In the genomic region with DNA sequence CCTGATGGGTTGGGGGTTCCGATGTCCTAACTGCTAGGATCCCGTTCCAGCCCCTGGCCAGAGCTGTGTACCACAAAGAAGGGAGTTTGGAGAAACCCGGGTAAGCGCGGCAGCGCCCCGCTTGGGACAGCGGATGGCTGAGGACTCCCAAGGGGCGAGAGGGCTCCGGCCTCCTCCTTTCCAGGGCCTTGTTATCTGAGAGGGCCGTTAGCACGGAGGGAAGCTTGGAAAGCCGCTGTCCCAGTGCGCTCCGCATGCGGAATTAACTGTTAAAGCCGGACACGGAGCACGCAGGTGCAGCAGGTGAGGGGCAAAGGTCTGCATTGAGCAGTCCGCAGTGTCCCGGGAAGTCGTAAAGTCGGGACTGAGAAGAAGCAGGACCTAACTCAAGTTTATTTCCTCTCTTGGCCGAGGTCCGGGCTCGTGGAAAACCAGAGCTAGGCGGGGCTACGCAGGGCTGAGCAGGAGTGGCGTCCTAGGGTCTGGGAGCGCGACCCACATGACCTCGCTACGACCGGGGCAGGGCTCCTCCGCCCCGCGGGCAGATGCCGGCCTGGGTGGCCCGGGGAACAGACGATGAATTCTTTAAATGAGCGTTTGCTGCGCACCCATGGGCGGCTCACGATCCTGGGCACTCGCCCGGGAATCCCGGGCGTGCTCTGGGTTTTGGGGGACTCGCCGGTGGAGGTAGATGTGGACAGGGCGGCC, we compare ENCODE assay signal across 10 cellular contexts. TPM values are rescaled to one million over a fixed set of nuclear protein-coding genes. Genes with fewer than 3 reads are reported as not detected.
DNase-seq lines count a peak whose midpoint lies in the region; ATAC-seq and TF ChIP-seq lines count a peak whose summit lies in the region.
"Had no signal": no experiment of that assay in that cellular context is flagged by ENCODE, and none has a peak within 500 bp of the region (broad histone marks: within the 10 kb centered on the region; RNA-seq: fewer than 3 reads in every experiment).

No MANE protein-coding gene starts in this region.

- H3K36me3 ChIP-seq in right atrium auricular region (no peaks in the 10 kb centered on the region), mesenchymal stem cell (ENCODE audit: control insufficient read depth in 1 of 2, insufficient read depth in 2 of 2, low read depth in 1 of 2, low read length in 2 of 2) (no peaks in the 10 kb centered on the region), thoracic aorta (no peaks in the 10 kb centered on the region)

- no peak overlapping the region for H2BK15ac ChIP-seq in mesenchymal stem cell (ENCODE audit: low read depth, poor library complexity, severe bottlenecking)

- ATAC-seq in Right ventricle myocardium inferior (no peak), thoracic aorta (ENCODE audit: insufficient number of reproducible peaks, low FRiP score, low read depth) (no peak), GM19397 (IDR thresholded peaks at IDR 0.05; ENCODE audit: unreplicated experiment) (no peak), GM19455 (IDR thresholded peaks at IDR 0.05; ENCODE audit: unreplicated experiment) (no peak)

- H3K4me3 ChIP-seq in right atrium auricular region: peak overlapping the region in 1 of 2 donors; percentile 23
- H3K4me3 ChIP-seq in mesenchymal stem cell (ENCODE audit: insufficient read depth in 1 of 2, low read depth in 1 of 2, low read length in 2 of 2): no peak overlapping the region
- peak overlapping the region; percentile 50 for H3K4me3 ChIP-seq in thoracic aorta
- H3K4me3 ChIP-seq: PC-9 had no signal

- H2AK5ac ChIP-seq in mesenchymal stem cell (ENCODE audit: low read length, severe bottlenecking): no peak overlapping the region

- no peak overlapping the region for H3K4ac ChIP-seq in mesenchymal stem cell (ENCODE audit: low read depth in 1 of 2, low read length in 2 of 2)

- peak; percentile 69 for DNase-seq in Right ventricle myocardium inferior (ENCODE audit: missing footprints)
- no peak for DNase-seq in right atrium auricular region (ENCODE audit: low spot score)
- DNase-seq in astrocyte of the hippocampus (ENCODE audit: low read depth, low spot score): peak; percentile 31
- DNase-seq in mesenchymal stem cell: no peak
- no peak for DNase-seq in thoracic aorta (ENCODE audit: low spot score)
- DNase-seq in Kasumi-1 (lab: John Stamatoyannopoulos, UW): no peak
- DNase-seq: PC-9 had no signal

- no peak overlapping the region for H2BK12ac ChIP-seq in mesenchymal stem cell (ENCODE audit: low read length in 2 of 2)

- peak overlapping the region in 1 of 2 experiments; percentile 48 for H3K23ac ChIP-seq in mesenchymal stem cell (ENCODE audit: low read length in 2 of 2)

- no peak overlapping the region for H3K14ac ChIP-seq in mesenchymal stem cell (ENCODE audit: low read length in 2 of 2)

- H3K9ac ChIP-seq in mesenchymal stem cell (ENCODE audit: low read length): no peak overlapping the region

- H2BK5ac ChIP-seq in mesenchymal stem cell (ENCODE audit: low read depth, low read length, poor library complexity, severe bottlenecking): no peak overlapping the region

- H3K9me3 ChIP-seq in right atrium auricular region: no peaks in the 10 kb centered on the region
- no peaks in the 10 kb centered on the region for H3K9me3 ChIP-seq in mesenchymal stem cell (ENCODE audit: control insufficient read depth, low read length)
- no peaks in the 10 kb centered on the region for H3K9me3 ChIP-seq in thoracic aorta

- H3K27ac ChIP-seq in right atrium auricular region: no peak overlapping the region
- no peak overlapping the region for H3K27ac ChIP-seq in mesenchymal stem cell (ENCODE audit: low read length, poor library complexity, severe bottlenecking)
- H3K27ac ChIP-seq in thoracic aorta: no peak overlapping the region
- H3K27ac ChIP-seq: PC-9 had no signal

- peaks cover 76 to 90% of the 10 kb centered on the region in 2 donors for H3K27me3 ChIP-seq in right atrium auricular region
- H3K27me3 ChIP-seq in mesenchymal stem cell (ENCODE audit: control insufficient read depth in 1 of 2, insufficient read depth in 1 of 2, low read length in 2 of 2): peaks cover 74 to 93% of the 10 kb centered on the region in 2 experiments
- H3K27me3 ChIP-seq in thoracic aorta (replicated peaks; ENCODE audit: insufficient read depth): peaks cover 39% of the 10 kb centered on the region

- H4K91ac ChIP-seq in mesenchymal stem cell (ENCODE audit: low read length): no peak overlapping the region

- H3K18ac ChIP-seq in mesenchymal stem cell (ENCODE audit: low read depth in 1 of 2, low read length in 2 of 2): no peak overlapping the region

- peak overlapping the region; percentile 42 for H3K4me2 ChIP-seq in mesenchymal stem cell (ENCODE audit: low read length, poor library complexity, severe bottlenecking)
- H3K4me2 ChIP-seq: PC-9 had no signal

- H3K4me1 ChIP-seq in right atrium auricular region (peaks cover 0 to 58% of the 10 kb centered on the region in 2 donors), mesenchymal stem cell (ENCODE audit: control insufficient read depth, insufficient read depth, low read depth, low read length) (peaks cover 43% of the 10 kb centered on the region), thoracic aorta (ENCODE audit: control insufficient read depth in 1 of 2, low read depth in 2 of 2) (peaks cover 34 to 46% of the 10 kb centered on the region in 2 donors)

- H2AFZ ChIP-seq in mesenchymal stem cell (ENCODE audit: low read depth, low read length): no peak overlapping the region
- H2AFZ ChIP-seq: PC-9 had no signal

- WGBS in mesenchymal stem cell: 1% methylated on average over 51 of the region's 51 CpGs

- H2BK120ac ChIP-seq in mesenchymal stem cell (ENCODE audit: low read depth, low read length): no peak overlapping the region

- intact Hi-C loops in Right ventricle myocardium inferior (cut with DNase I): no loop called here

- TF ChIP-seq CTCF in right atrium auricular region (IDR thresholded peaks at IDR 0.05): no peak
- TF ChIP-seq CTCF in thoracic aorta (IDR thresholded peaks at IDR 0.05): no peak

- no peaks in the 10 kb centered on the region for H3K79me1 ChIP-seq in mesenchymal stem cell (replicated peaks; ENCODE audit: low read length, poor library complexity, severe bottlenecking)

- no peak overlapping the region for H4K8ac ChIP-seq in mesenchymal stem cell (ENCODE audit: low read length)

RNA-seq across cellular contexts. Expression of gene LHX4, which starts 4.5 kb away (rescaled TPM):
- total RNA-seq in Right ventricle myocardium inferior: not detected
- total RNA-seq in right atrium auricular region: not detected
- 0.01 TPM for polyA plus RNA-seq in mesenchymal stem cell (2013, experiment 1 of 2)
- polyA plus RNA-seq in mesenchymal stem cell (2013, experiment 2 of 2): 0.01 TPM
- not detected for total RNA-seq in thoracic aorta
- total RNA-seq: dermis microvascular lymphatic vessel endothelial cell had no signal

Comparison
In these comparisons a context has a peak if more than half of its experiments do, and no peak if none do; other contexts are left out.
1. DNase-seq: peak in Right ventricle myocardium inferior (single experiment) and astrocyte of the hippocampus (single experiment); none in right atrium auricular region (single experiment), mesenchymal stem cell (single experiment), thoracic aorta (single experiment) and Kasumi-1 (0 of 2).